1 cellular context compared by ENCODE assay signal in genomic region chr19:6483235-6483634, GRCh38.
TF ChIP-seq lines count a peak whose summit lies in the region.

No MANE protein-coding gene starts in this region.

TF ChIP-seq in HEK293, 187 proteins besides CTCF, POLR2A, EP300 and RAD21 (continued from another document):
- no peak for TF ChIP-seq ZBTB49 (tag by site-specific recombination; IDR thresholded peaks at IDR 0.05; ENCODE audit: low read depth)
- no peak for TF ChIP-seq PRDM2 (tag by site-specific recombination; IDR thresholded peaks at IDR 0.05; ENCODE audit: borderline replicate concordance)
- TF ChIP-seq ZNF629 (tag by site-specific recombination; IDR thresholded peaks at IDR 0.05) = no peak
- TF ChIP-seq ZNF76 (tag by site-specific recombination; IDR thresholded peaks at IDR 0.05; ENCODE audit: borderline replicate concordance, low read depth) = no peak
- TF ChIP-seq ZNF350 (tag by site-specific recombination; IDR thresholded peaks at IDR 0.05) = no peak
- no peak for TF ChIP-seq WT1 (tag by site-specific recombination; IDR thresholded peaks at IDR 0.05)
- no peak for TF ChIP-seq ZEB2 (tag by site-specific recombination; IDR thresholded peaks at IDR 0.05)
- TF ChIP-seq ZNF645 (tag by site-specific recombination; IDR thresholded peaks at IDR 0.05) = no peak
- TF ChIP-seq PRDM10 (tag by site-specific recombination; IDR thresholded peaks at IDR 0.05) = 0 out of 2 replicates have a peak, but pooled peaks have one; percentile 16
- no peak for TF ChIP-seq ZBTB48 (tag by site-specific recombination; IDR thresholded peaks at IDR 0.05)
- TF ChIP-seq ZNF341 (tag by site-specific recombination; IDR thresholded peaks at IDR 0.05; ENCODE audit: low read depth) = no peak
- TF ChIP-seq GLIS1 (tag by site-specific recombination; IDR thresholded peaks at IDR 0.05) = peak; percentile 53; the same call in 1 of the 2 replicates
- TF ChIP-seq ZSCAN23 (tag by site-specific recombination; IDR thresholded peaks at IDR 0.05) = no peak
